ENCODE assay signal across 12 cellular contexts in the genomic region with DNA sequence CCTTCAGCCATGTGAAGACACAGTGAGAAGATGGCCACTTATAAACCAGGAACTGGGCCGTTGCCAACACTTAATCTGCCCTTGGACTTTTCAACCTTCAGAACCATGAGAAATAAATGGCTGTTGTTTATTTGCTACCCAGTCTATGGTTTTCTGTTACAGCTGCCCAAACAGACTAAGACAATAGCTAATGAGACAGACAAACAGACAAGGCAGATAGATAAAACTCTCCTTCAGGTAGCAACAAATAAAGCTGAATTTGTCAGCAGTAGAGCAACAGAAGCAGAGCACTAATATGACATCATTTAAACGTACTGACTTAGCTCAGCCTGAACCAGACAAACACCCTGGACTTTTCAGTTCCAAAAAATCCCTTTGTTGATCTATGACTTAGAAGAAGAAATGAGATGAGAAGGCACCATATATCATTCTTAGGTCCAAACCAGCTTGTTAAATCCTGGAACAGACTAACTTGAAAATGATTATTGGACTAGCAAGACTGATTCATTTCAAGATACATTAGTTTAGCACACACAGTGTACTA. TPM values are rescaled to one million over a fixed set of nuclear protein-coding genes. Genes with fewer than 3 reads are reported as not detected.
DNase-seq lines count a peak whose midpoint lies in the region; ATAC-seq and TF ChIP-seq lines count a peak whose summit lies in the region.
"Had no signal": no experiment of that assay in that cellular context is flagged by ENCODE, and none has a peak within 500 bp of the region (broad histone marks: within the 10 kb centered on the region; RNA-seq: fewer than 3 reads in every experiment).

No MANE protein-coding gene starts in this region.

- H3K4me3 ChIP-seq in GM12865 (ENCODE audit: low read depth, low read length): no peak overlapping the region

- no peaks in the 10 kb centered on the region for H3K27me3 Mint-ChIP-seq in mesothelial cell of epicardium (ENCODE audit: low read depth)
- no peaks in the 10 kb centered on the region for H3K27me3 Mint-ChIP-seq in glutamatergic neuron (ENCODE audit: unreplicated experiment)
- H3K27me3 Mint-ChIP-seq: natural killer cell treated with Interleukin-12 subunit alpha and Interleukin-12 subunit beta and Interleukin-15 and Interleukin-18, amount 100 ng/mL, for 72 hours had no signal

- ATAC-seq in HG02885 (IDR thresholded peaks at IDR 0.05; ENCODE audit: poor library complexity, unreplicated experiment): peak; percentile 48

- TF ChIP-seq CTCF in GM12865 (IDR thresholded peaks at IDR 0.05; ENCODE audit: insufficient read depth, low read depth, low read length, missing control alignments) (no peak), mesothelial cell of epicardium (IDR thresholded peaks at IDR 0.05; ENCODE audit: unreplicated experiment) (no peak), glutamatergic neuron (IDR thresholded peaks at IDR 0.05; ENCODE audit: partially characterized antibody, unreplicated experiment) (no peak)

- H3K36me3 Mint-ChIP-seq in mesothelial cell of epicardium (peaks cover 26% of the 10 kb centered on the region), glutamatergic neuron (ENCODE audit: unreplicated experiment) (peaks cover 1% of the 10 kb centered on the region)

- H3K27ac Mint-ChIP-seq in mesothelial cell of epicardium (peak overlapping the region; percentile 57), glutamatergic neuron (ENCODE audit: unreplicated experiment) (no peak overlapping the region)

- no peak overlapping the region for H3K4me3 Mint-ChIP-seq in mesothelial cell of epicardium
- H3K4me3 Mint-ChIP-seq in glutamatergic neuron (ENCODE audit: unreplicated experiment): no peak overlapping the region
- H3K4me3 Mint-ChIP-seq: activated T-cell treated with anti-CD3 and anti-CD28 coated beads, Interleukin-2, amount 50 U/mL, for 4 hours; natural killer cell treated with Interleukin-12 subunit alpha and Interleukin-12 subunit beta and Interleukin-15 and Interleukin-18, amount 100 ng/mL, for 72 hours had no signal

- H3K4me1 Mint-ChIP-seq in mesothelial cell of epicardium: peaks cover 11% of the 10 kb centered on the region
- H3K4me1 Mint-ChIP-seq in glutamatergic neuron (ENCODE audit: low read depth, unreplicated experiment): peaks cover 9% of the 10 kb centered on the region

- DNase-seq in GM12865 (ENCODE audit: low read depth) (peak; percentile 13), SHP77 (lab: John Stamatoyannopoulos, UW) (peak; percentile 30 to 46), mesothelial cell of epicardium (ENCODE audit: low spot score in 2 of 2, unreplicated experiment in 2 of 2) (no peak), inferior parietal cortex (ENCODE audit: extremely low spot score) (no peak), glutamatergic neuron (no peak)
- DNase-seq in activated CD8-positive, alpha-beta memory T cell treated with anti-CD3 and anti-CD28 coated beads for 24 hours: no peak
- DNase-seq: activated T-cell treated with anti-CD3 and anti-CD28 coated beads, Interleukin-2, amount 50 U/mL, for 4 hours; dermis blood vessel endothelial cell; EL; NK-92 treated with Interleukin-12 subunit alpha and Interleukin-12 subunit beta, amount 100 ng/mL, for 24 hours had no signal

- H3K9me3 Mint-ChIP-seq in mesothelial cell of epicardium (peaks cover 10% of the 10 kb centered on the region), glutamatergic neuron (ENCODE audit: unreplicated experiment) (peaks cover 2% of the 10 kb centered on the region)
- H3K9me3 Mint-ChIP-seq: natural killer cell treated with Interleukin-12 subunit alpha and Interleukin-12 subunit beta and Interleukin-15 and Interleukin-18, amount 100 ng/mL, for 72 hours had no signal

RNA-seq across cellular contexts. Expression of gene ZZZ3, which starts 27.0 kb away (rescaled TPM):
- total RNA-seq in mesothelial cell of epicardium (63.3 to 66.9 TPM (median 64.5 TPM) in 3 replicates), glutamatergic neuron (ENCODE audit: unreplicated experiment) (36.7 TPM)

Comparison
In these comparisons a context has a peak if more than half of its experiments do, and no peak if none do; other contexts are left out.
1. DNase-seq: peak in GM12865 (single experiment) and SHP77 (2 of 2); none in mesothelial cell of epicardium (0 of 2), inferior parietal cortex (single experiment), activated CD8-positive, alpha-beta memory T cell treated with anti-CD3 and anti-CD28 coated beads for 24 hours (single experiment) and glutamatergic neuron (single experiment).